ENCODE assay signal across 30 cellular contexts in genomic region chr15:35151782-35152181, GRCh38.
"Had no signal": no experiment of that assay in that cellular context is flagged by ENCODE, and none has a peak within 500 bp of the region (broad histone marks: within the 10 kb centered on the region; RNA-seq: fewer than 3 reads in every experiment).

No MANE protein-coding gene starts in this region.

- H3K27ac ChIP-seq: heart right ventricle, hepatocyte, left lung, lower lobe of right lung, neural progenitor cell, neutrophil, parathyroid adenoma, psoas muscle, skin epidermis, stomach, testis, thyroid gland, upper lobe of right lung had no signal

- H3K9me3 ChIP-seq: heart right ventricle, left lung, lower lobe of right lung, neutrophil, psoas muscle, stomach, testis, thyroid gland, upper lobe of right lung had no signal

- H3K4me1 ChIP-seq: heart right ventricle, left lung, lower lobe of right lung, neural progenitor cell, parathyroid adenoma, psoas muscle, stomach, testis, thyroid gland, upper lobe of right lung had no signal

- DNase-seq: heart right ventricle; kidney glomerular epithelial cell; left colon; left lung; lower lobe of right lung; mesendoderm; naive B cell; natural killer cell; nephron progenitor cell; occipital lobe; psoas muscle; retina; right cardiac atrium; stimulated activated CD4-positive, alpha-beta T cell treated with anti-CD3 and anti-CD28 coated beads, Interleukin-12 subunit alpha, Interleukin-12 subunit beta, amount 100 ng/mL, for 4 hours; stimulated activated CD4-positive, alpha-beta T cell treated with anti-CD3 and anti-CD28 coated beads, Interleukin-15, amount 100 ng/mL, for 24 hours; stimulated activated CD4-positive, alpha-beta T cell treated with anti-CD3 and anti-CD28 coated beads, Interleukin-2, amount 100 ng/mL, for 24 hours; stimulated activated CD4-positive, alpha-beta T cell treated with anti-CD3 and anti-CD28 coated beads, Interleukin-4, amount 100 ng/mL, for 1 hour; stimulated activated naive B cell treated with anti-CD40 and anti-IgM and Interleukin-4, amounts not matched to agents 10 μg/mL and 1 μg/mL and 100 μg/mL, for 72 hours; stimulated activated naive CD8-positive, alpha-beta T cell treated with anti-CD3 and anti-CD28 coated beads, Interleukin-15, Interleukin-2, amounts not matched to agents 100 U/mL and 50 U/mL, for 24 hours; stomach; testis; thyroid gland; trophoblast cell; upper lobe of right lung had no signal

- ATAC-seq: heart right ventricle; left colon; left lung; lower lobe of right lung; natural killer cell; psoas muscle; right cardiac atrium; sciatic nerve; stimulated activated naive B cell treated with anti-CD40 and anti-IgM and Interleukin-4, amounts not matched to agents 10 μg/mL and 1 μg/mL and 100 μg/mL, for 72 hours; stimulated activated naive CD8-positive, alpha-beta T cell treated with anti-CD3 and anti-CD28 coated beads, Interleukin-15, Interleukin-2, amounts not matched to agents 100 U/mL and 50 U/mL, for 24 hours; upper lobe of right lung had no signal

- H3K4me3 ChIP-seq: heart right ventricle, hepatocyte, left lung, lower lobe of right lung, neural progenitor cell, psoas muscle, skin epidermis, stomach, testis, thyroid gland, upper lobe of right lung had no signal

- H3K9ac ChIP-seq: neural progenitor cell, parathyroid adenoma had no signal

- H3K36me3 ChIP-seq: heart right ventricle, left lung, lower lobe of right lung, neural progenitor cell, neutrophil, stomach, thyroid gland, upper lobe of right lung had no signal

- H3K4me2 ChIP-seq: hepatocyte, neural progenitor cell had no signal

- H3K79me2 ChIP-seq: hepatocyte, parathyroid adenoma had no signal

- H2AFZ ChIP-seq: hepatocyte, neural progenitor cell, parathyroid adenoma had no signal

- H3K27me3 ChIP-seq: heart right ventricle, hepatocyte, left lung, neural progenitor cell, neutrophil, stomach, testis, thyroid gland, upper lobe of right lung had no signal
